24 cellular contexts compared by ENCODE assay signal in genomic region chr15:51079226-51079625, GRCh38. TPM values are rescaled to one million over a fixed set of nuclear protein-coding genes. Genes with fewer than 3 reads are reported as not detected.
DNase-seq lines count a peak whose midpoint lies in the region; ATAC-seq, FAIRE-seq and TF ChIP-seq lines count a peak whose summit lies in the region.
"Had no signal": no experiment of that assay in that cellular context is flagged by ENCODE, and none has a peak within 500 bp of the region (broad histone marks: within the 10 kb centered on the region; RNA-seq: fewer than 3 reads in every experiment).

No MANE protein-coding gene starts in this region.

- peaks cover 0 to 2% of the 10 kb centered on the region in 2 experiments; a peak in 2 of 5 replicates for H3K36me3 ChIP-seq in HepG2 (replicated peaks in 1 of 2; ENCODE audit: control insufficient read depth in 1 of 2, insufficient read depth in 2 of 2, low read length in 2 of 2)
- H3K36me3 ChIP-seq in right lobe of liver: no peaks in the 10 kb centered on the region
- H3K36me3 ChIP-seq in K562 (ENCODE audit: control insufficient read depth, insufficient read depth, low read length): no peaks in the 10 kb centered on the region
- H3K36me3 ChIP-seq in uterus: no peaks in the 10 kb centered on the region

- TF ChIP-seq EP300 in HepG2 (IDR thresholded peaks at IDR 0.05; ENCODE audit: low read depth in 2 of 2, low read length in 2 of 2) (no peak), HepG2 (CRISPR knock-in tag; IDR thresholded peaks at IDR 0.05; ENCODE audit: borderline replicate concordance) (no peak), K562 (IDR thresholded peaks at IDR 0.05; ENCODE audit: low read length) (no peak)

- no peaks in the 10 kb centered on the region for H3K9me3 Mint-ChIP-seq in natural killer cell

- POLR2A ChIA-PET in HepG2 (lab: Yijun Ruan, JAX): no interaction called here
- POLR2A ChIA-PET in K562 (lab: Yijun Ruan, JAX): interaction anchor here (0.6 to 1.0 kb wide), 2 partner anchors 14 to 92 kb away, joined by 3 to 4 read pairs; no protein-coding TSS in a partner anchor

- H3K4me1 Mint-ChIP-seq in natural killer cell: peaks cover 22% of the 10 kb centered on the region in 2 donors

- no peaks in the 10 kb centered on the region for H3K9me1 ChIP-seq in K562 (ENCODE audit: control insufficient read depth, insufficient read depth, low read length)

- DNase-seq in HepG2 (ENCODE audit: low spot score) (no peak), right lobe of liver (no peak), K562 (ENCODE audit: extremely low read depth in 1 of 4, low spot score in 3 of 4) (no peak), natural killer cell (no peak), uterus (no peak), NAMALWA (ENCODE audit: low spot score) (no peak)
- DNase-seq in activated CD4-positive, alpha-beta T cell treated with anti-CD3 and anti-CD28 coated beads, Interleukin-2, amount 50 U/mL, for 48 hours: no peak
- DNase-seq: ACHN, C1 segment of cervical spinal cord, KG1, NCI-H1694, NCI-H2081, NCI-H2171 treated with DMSO at 0.1 percent for 48 hours, NCI-H446, NCI-H526, SHP77, SW 1271 had no signal

- H3K4me3 ChIP-seq in HepG2 (replicated peaks in 1 of 3; ENCODE audit: insufficient read depth in 1 of 3, low read depth in 2 of 3, low read length in 3 of 3) (no peak overlapping the region), right lobe of liver (no peak overlapping the region), K562 (no peak overlapping the region), uterus (no peak overlapping the region)
- H3K4me3 ChIP-seq: SK-N-MC had no signal

- H3K4me2 ChIP-seq in HepG2 (ENCODE audit: low read depth, low read length) (no peak overlapping the region), K562 (ENCODE audit: insufficient read depth, low read length) (no peak overlapping the region)

- no peaks in the 10 kb centered on the region for H3K9me3 ChIP-seq in HepG2 (ENCODE audit: low read length)
- no peaks in the 10 kb centered on the region for H3K9me3 ChIP-seq in right lobe of liver
- H3K9me3 ChIP-seq in K562 (replicated peaks; ENCODE audit: control insufficient read depth, insufficient read depth, low read depth, low read length): no peaks in the 10 kb centered on the region
- no peaks in the 10 kb centered on the region for H3K9me3 ChIP-seq in uterus

- CTCF ChIA-PET in HepG2 (lab: Yijun Ruan, JAX; ENCODE audit: low intra/inter-chr PET ratio, low total read pairs) (no interaction called here), K562 (lab: Yijun Ruan, JAX; ENCODE audit: low intra/inter-chr PET ratio) (no interaction called here)

- no peak for TF ChIP-seq POLR2A in HepG2 (IDR thresholded peaks at IDR 0.05; ENCODE audit: insufficient read depth in 1 of 2, low read depth in 2 of 2, low read length in 2 of 2)
- TF ChIP-seq POLR2A in right lobe of liver (IDR thresholded peaks at IDR 0.05): no peak
- no peak for TF ChIP-seq POLR2A in K562 (conservative IDR thresholded peaks at IDR 0.05)
- TF ChIP-seq POLR2A in uterus (IDR thresholded peaks at IDR 0.05): no peak

- no peak for FAIRE-seq in HepG2 (lab: Jason Lieb, UNC)
- FAIRE-seq in K562 (lab: Jason Lieb, UNC): no peak
- FAIRE-seq: G401.6, GM12892, H54, RCC 7860 had no signal

- BruUV-seq in HepG2 (replicated peaks; lab: Mats Ljungman, UMichigan): no TSS peak
- BruUV-seq in K562 (replicated peaks; lab: Mats Ljungman, UMichigan): no TSS peak

- H2AFZ ChIP-seq in HepG2 (ENCODE audit: low read length) (no peak overlapping the region), K562 (ENCODE audit: low read depth, low read length) (no peak overlapping the region)

- H4K20me1 ChIP-seq in HepG2 (ENCODE audit: insufficient read depth, low read length) (no peaks in the 10 kb centered on the region), K562 (replicated peaks; ENCODE audit: control insufficient read depth, insufficient read depth, low read length) (no peaks in the 10 kb centered on the region)

- no peaks in the 10 kb centered on the region for H3K79me2 ChIP-seq in HepG2 (ENCODE audit: insufficient read depth, low read length)
- no peaks in the 10 kb centered on the region for H3K79me2 ChIP-seq in K562 (ENCODE audit: control insufficient read depth, insufficient read depth, low read length)

- no peaks in the 10 kb centered on the region for H3K4me1 ChIP-seq in HepG2 (ENCODE audit: insufficient read depth, low read length)
- H3K4me1 ChIP-seq in right lobe of liver: no peaks in the 10 kb centered on the region
- peaks cover 7 to 10% of the 10 kb centered on the region in 2 experiments for H3K4me1 ChIP-seq in K562 (replicated peaks in 1 of 2; ENCODE audit: control insufficient read depth in 2 of 2, insufficient read depth in 2 of 2, low read length in 2 of 2)
- H3K4me1 ChIP-seq in uterus: peaks cover 0 to 17% of the 10 kb centered on the region in 2 donors

- H3K4me3 Mint-ChIP-seq in natural killer cell: peak overlapping the region; percentile 1

- H3K27me3 ChIP-seq in HepG2 (ENCODE audit: control insufficient read depth in 1 of 2, insufficient read depth in 2 of 2, low read length in 2 of 2) (no peaks in the 10 kb centered on the region), right lobe of liver (no peaks in the 10 kb centered on the region), K562 (ENCODE audit: control insufficient read depth in 2 of 2, insufficient read depth in 2 of 2, low read length in 2 of 2) (0 out of 5 replicates have a peak, but pooled peaks cover 0 to 4% of the 10 kb centered on the region in 2 experiments), uterus (no peaks in the 10 kb centered on the region)

- ATAC-seq in HepG2: no peak
- ATAC-seq in right lobe of liver: no peak
- ATAC-seq in K562: no peak
- ATAC-seq in natural killer cell: no peak
- ATAC-seq in GM21737 (IDR thresholded peaks at IDR 0.05; ENCODE audit: unreplicated experiment): no peak

- H3K27ac Mint-ChIP-seq in natural killer cell: peak overlapping the region in 1 of 2 donors; percentile 10

- no peak for TF ChIP-seq CTCF in HepG2 (CRISPR knock-in tag; IDR thresholded peaks at IDR 0.05)
- TF ChIP-seq CTCF in right lobe of liver (IDR thresholded peaks at IDR 0.05): no peak
- TF ChIP-seq CTCF in K562 (IDR thresholded peaks at IDR 0.05 in 2 of 3, conservative IDR thresholded peaks at IDR 0.05 in 1 of 3; ENCODE audit: insufficient read depth in 2 of 3, low read depth in 1 of 3, low read length in 3 of 3): no peak
- no peak for TF ChIP-seq CTCF in natural killer cell (IDR thresholded peaks at IDR 0.05)
- TF ChIP-seq CTCF in uterus (IDR thresholded peaks at IDR 0.05): no peak

- H3K27me3 Mint-ChIP-seq in natural killer cell (ENCODE audit: low read depth in 2 of 2): peaks cover 32 to 52% of the 10 kb centered on the region in 2 donors

- no peak overlapping the region for H3K27ac ChIP-seq in HepG2 (ENCODE audit: extremely low read length, insufficient read depth, low read length)
- H3K27ac ChIP-seq in right lobe of liver: no peak overlapping the region
- H3K27ac ChIP-seq in K562 (ENCODE audit: extremely low read depth, low read depth, low read length): no peak overlapping the region
- H3K27ac ChIP-seq in uterus: peak overlapping the region; percentile 85 to 92
- H3K27ac ChIP-seq: SK-N-MC had no signal

- in situ Hi-C loops in HepG2 (cut with HindIII; ENCODE audit: extremely low pct_ligation_motif_present, low pct_unique_long_range_greater_than_20kb): no loop called here
- in situ Hi-C loops in K562 (cut with MboI): no loop called here

- no peaks in the 10 kb centered on the region for H3K36me3 Mint-ChIP-seq in natural killer cell

- no peak overlapping the region for H3K9ac ChIP-seq in HepG2 (ENCODE audit: insufficient read depth, low read depth, low read length)
- no peak overlapping the region for H3K9ac ChIP-seq in K562 (ENCODE audit: insufficient read depth in 1 of 2, low read depth in 2 of 2, low read length in 2 of 2)

- intact Hi-C loops in HepG2 (cut with micrococcal nuclease; ENCODE audit: unreplicated experiment) (no loop called here), right lobe of liver (cut with DNase I) (no loop called here), K562 (cut with micrococcal nuclease) (no loop called here), natural killer cell (cut with micrococcal nuclease) (no loop called here), uterus (cut with DNase I; ENCODE audit: low total_unique reads) (no loop called here)

- no peak for TF ChIP-seq RAD21 in HepG2 (CRISPR knock-in tag; IDR thresholded peaks at IDR 0.05)
- no peak for TF ChIP-seq RAD21 in K562 (CRISPR knock-in tag; conservative IDR thresholded peaks at IDR 0.05 in 1 of 2, IDR thresholded peaks at IDR 0.05 in 1 of 2)

RNA-seq across cellular contexts. Expression of gene TNFAIP8L3, which starts 15.5 kb away (rescaled TPM):
- total RNA-seq in HepG2 (2016; rRNA removed; fragmentation: Illumina TruSeq; extraction: Trizol) (4.0 and 5.8 TPM in 2 replicates), right lobe of liver (1 to 10 TPM in 3 of 6 experiments, under 1 TPM in 3; 0.49 to 2.0 (median 0.95) TPM), K562 (2014; rRNA removed) (not detected in 2 replicates), K562 (2014; rRNA removed; fragmentation: Illumina TruSeq; extraction: Trizol) (not detected in 2 replicates), K562 (2015; rRNA removed; fragmentation: Illumina TruSeq; extraction: Trizol) (not detected in 2 replicates), K562 (2021) (0.11 TPM in 1 of 2 replicates, not detected in the other), natural killer cell (not detected), uterus (100 to 1,000 TPM in 1 of 4 donors, 10 to 100 TPM in 3; 20.0 to 173 (median 43.2) TPM)
- 2.7 and 3.1 TPM in 2 replicates for total RNA-seq in HepG2 (2016; cell fraction: cytosol; rRNA removed; fragmentation: Illumina TruSeq; extraction: Trizol; ENCODE audit: low read depth)
- total RNA-seq in HepG2 (2016; cell fraction: insoluble cytoplasmic fraction; rRNA removed; fragmentation: Illumina TruSeq; extraction: Trizol): 4.7 and 4.8 TPM in 2 replicates
- total RNA-seq in HepG2 (2016; cell fraction: membrane; rRNA removed; fragmentation: Illumina TruSeq; extraction: Trizol): 8.1 and 8.9 TPM in 2 replicates
- total RNA-seq in HepG2 (2016; cell fraction: nucleus; rRNA removed; fragmentation: Illumina TruSeq; extraction: Trizol): 1.4 and 2.5 TPM in 2 replicates
- polyA plus RNA-seq in HepG2 (2011; rRNA removed) (0.10 and 0.15 TPM in 2 replicates), K562 (2011; rRNA removed) (not detected in 2 replicates), K562 (2014; fragmentation: Illumina TruSeq; extraction: Trizol) (not detected in 2 replicates), K562 (2014; fragmentation: Nextera tagmentation; extraction: Ambion mirVana) (under 1 TPM in 1 of 2 experiments, not detected in 1; 0.13 TPM), K562 (2014; rRNA removed) (not detected in 2 replicates)
- 0.23 and 0.27 TPM in 2 replicates for polyA plus RNA-seq in HepG2 (2011; cell fraction: cytosol; rRNA removed)
- 0.08 and 0.10 TPM in 2 replicates for polyA plus RNA-seq in HepG2 (2011; cell fraction: nucleus; rRNA removed)
- 0.57 and 0.70 TPM in 2 replicates for polyA plus RNA-seq in HepG2 (2012)
- 4.8 and 5.5 TPM in 2 replicates for polyA plus RNA-seq in HepG2 (2016; cell fraction: cytosol; fragmentation: Illumina TruSeq; extraction: Trizol; ENCODE audit: low read depth)
- polyA plus RNA-seq in HepG2 (2016; cell fraction: insoluble cytoplasmic fraction; fragmentation: Illumina TruSeq; extraction: Trizol; ENCODE audit: low read depth): 6.1 and 6.4 TPM in 2 replicates
- 9.3 and 11.0 TPM in 2 replicates for polyA plus RNA-seq in HepG2 (2016; cell fraction: membrane; fragmentation: Illumina TruSeq; extraction: Trizol; ENCODE audit: low read depth)
- 4.6 and 5.3 TPM in 2 replicates for polyA plus RNA-seq in HepG2 (2016; cell fraction: nucleus; fragmentation: Illumina TruSeq; extraction: Trizol; ENCODE audit: insufficient read depth, low read depth)
- 0.30 TPM in 1 of 2 replicates, not detected in the other for polyA minus RNA-seq in HepG2 (2011; rRNA and poly(A)+ RNA removed; ENCODE audit: low replicate concordance)
- polyA minus RNA-seq in HepG2 (2011; cell fraction: cytosol; rRNA and poly(A)+ RNA removed): 0.26 and 0.40 TPM in 2 replicates
- not detected in 2 replicates for polyA minus RNA-seq in HepG2 (2011; cell fraction: nucleus; rRNA and poly(A)+ RNA removed)
- not detected in 2 replicates for total RNA-seq in K562 (2011; cell fraction: chromatin; rRNA removed; ENCODE audit: low replicate concordance)
- not detected in 2 replicates for total RNA-seq in K562 (2011; cell fraction: nucleolus; rRNA removed)
- total RNA-seq in K562 (2011; cell fraction: nucleoplasm; rRNA removed): not detected in 2 replicates
- polyA plus RNA-seq in K562 (2011; cell fraction: cytosol; rRNA removed): not detected in 2 replicates
- not detected in 2 replicates for polyA plus RNA-seq in K562 (2011; cell fraction: nucleus; rRNA removed)
- polyA plus RNA-seq in K562 (2012): 0.06 and 0.08 TPM in 2 replicates
- polyA minus RNA-seq in K562 (2011; rRNA and poly(A)+ RNA removed): not detected in 2 replicates
- not detected in 2 replicates for polyA minus RNA-seq in K562 (2011; cell fraction: cytosol; rRNA and poly(A)+ RNA removed)
- not detected in 2 replicates for polyA minus RNA-seq in K562 (2011; cell fraction: nucleus; rRNA and poly(A)+ RNA removed)
- total RNA-seq: OCI-LY7 had no signal

Comparison
In these comparisons a context has a peak if more than half of its experiments do, and no peak if none do; other contexts are left out.
1. H3K27ac ChIP-seq: peak in uterus (2 of 2); none in HepG2 (single experiment), right lobe of liver (0 of 3) and K562 (single experiment).
2. Of the 241 proteins assayed by ChIP-seq in both HepG2 and K562: peak only in HepG2: RFX1; only in K562: none; in both: none; in neither: 240.